Comparison of ENCODE assay signal across 1 cellular context in genomic region chr4:146945556-146946374, GRCh38.
TF ChIP-seq lines count a peak whose summit lies in the region.

Gene TTC29, minus strand, starts transcription at chr4:146945864. Its CDS starts 5,969 bp downstream, at chr4:146939895.

TF ChIP-seq in GM23338, 12 proteins besides CTCF, POLR2A, EP300 and RAD21 (continued from another document):
- TF ChIP-seq ZNF462 (CRISPR knock-in tag; IDR thresholded peaks at IDR 0.05), result no peak
- TF ChIP-seq ETS1 (IDR thresholded peaks at IDR 0.05), result no peak
- no peak for TF ChIP-seq CREB1 (CRISPR knock-in tag; IDR thresholded peaks at IDR 0.05; ENCODE audit: low read depth)
- no peak for TF ChIP-seq ZNF114 (CRISPR knock-in tag; IDR thresholded peaks at IDR 0.05)
